Comparison of ENCODE assay signal across 8 cellular contexts in the genomic region with DNA sequence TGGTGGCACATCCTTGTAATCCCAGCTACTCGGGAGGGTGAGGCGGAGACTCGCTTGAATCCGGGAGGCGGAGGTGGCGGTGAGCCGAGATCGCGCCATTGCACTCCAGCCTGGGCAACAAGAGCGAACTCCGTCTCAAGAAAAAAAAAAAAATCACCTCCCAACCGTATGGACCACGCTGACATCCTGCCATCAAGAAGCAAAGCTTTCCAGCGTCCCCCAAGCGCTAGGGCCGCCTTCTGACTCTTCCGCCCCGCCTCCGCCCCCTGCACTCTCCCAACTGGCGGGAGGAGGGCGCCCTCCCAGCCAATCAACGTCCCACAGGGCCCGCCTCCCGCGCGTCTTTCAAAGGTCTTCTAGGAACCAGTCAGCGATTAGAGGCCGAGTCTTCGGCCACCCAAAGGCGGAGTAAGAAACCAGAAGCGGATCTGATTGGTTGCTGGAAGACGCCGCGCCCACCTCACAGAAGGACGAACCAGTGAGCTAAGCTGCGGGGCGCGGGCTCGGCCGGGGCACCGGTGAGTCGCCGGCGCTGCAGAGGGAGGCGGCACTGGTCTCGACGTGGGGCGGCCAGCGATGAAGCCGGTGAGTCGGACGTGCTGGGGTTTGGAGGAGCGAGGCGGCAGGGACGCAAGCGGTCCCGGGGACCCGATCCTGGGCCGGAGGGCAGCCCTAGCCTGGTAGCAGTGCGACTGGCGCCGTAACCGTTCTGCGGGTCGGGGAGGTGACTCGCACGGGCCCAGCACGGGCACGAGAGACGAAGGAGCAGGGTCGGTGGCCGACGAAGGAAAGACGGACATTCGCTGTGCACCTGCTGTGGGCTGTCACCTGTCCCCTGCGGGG.
A peak's percentile ranks its signal among the peaks of the same experiment; 100 is the strongest.
DNase-seq lines count a peak whose midpoint lies in the region; ATAC-seq lines count a peak whose summit lies in the region.

A gene with protein sequence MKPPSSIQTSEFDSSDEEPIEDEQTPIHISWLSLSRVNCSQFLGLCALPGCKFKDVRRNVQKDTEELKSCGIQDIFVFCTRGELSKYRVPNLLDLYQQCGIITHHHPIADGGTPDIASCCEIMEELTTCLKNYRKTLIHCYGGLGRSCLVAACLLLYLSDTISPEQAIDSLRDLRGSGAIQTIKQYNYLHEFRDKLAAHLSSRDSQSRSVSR (plus strand): TSS at position 515 of the 843 bp plus-strand sequence. CDS start 62 bp downstream, at position 577.

- peak; percentile 59 to 98 (median 92) for DNase-seq in C1 segment of cervical spinal cord (lab: John Stamatoyannopoulos, UW)
- DNase-seq in NCI-H526 (lab: John Stamatoyannopoulos, UW), result peak; percentile 98 to 99
- peak; percentile 98 for DNase-seq in activated CD4-positive, alpha-beta T cell treated with anti-CD3 and anti-CD28 coated beads for 48 hours
- DNase-seq in cortex of kidney (lab: John Stamatoyannopoulos, UW), result peak; percentile 54
- DNase-seq in left kidney (ENCODE audit: low read depth, low spot score), result peak; percentile 100
- DNase-seq in stimulated activated CD4-positive, alpha-beta T cell treated with anti-CD3 and anti-CD28 coated beads, Interleukin-2, amount 100 ng/mL, for 24 hours, result peak; percentile 97

- ATAC-seq in GM19324 (IDR thresholded peaks at IDR 0.05; ENCODE audit: low FRiP score, unreplicated experiment) (peak; percentile 98), HG03469 (IDR thresholded peaks at IDR 0.05; ENCODE audit: unreplicated experiment) (peak; percentile 96)

Comparison
In these comparisons a context has a peak if more than half of its experiments do, and no peak if none do; other contexts are left out.
1. Peak in every context shown above with its lines: DNase-seq and ATAC-seq.